In genomic region chr15:85154061-85154460, GRCh38 we compare ENCODE assay signal across 1 cellular context.
TF ChIP-seq lines count a peak whose summit lies in the region.

No MANE protein-coding gene starts in this region.

TF ChIP-seq in GM23338, 12 proteins besides CTCF, POLR2A, EP300 and RAD21 (continued from another document):
- no peak for TF ChIP-seq JUNB (IDR thresholded peaks at IDR 0.05; ENCODE audit: unreplicated experiment)
- no peak for TF ChIP-seq NANOG (IDR thresholded peaks at IDR 0.05; ENCODE audit: borderline replicate concordance)
- TF ChIP-seq ZNF114 (CRISPR knock-in tag; IDR thresholded peaks at IDR 0.05): no peak
- TF ChIP-seq STAT1 (IDR thresholded peaks at IDR 0.05; ENCODE audit: unreplicated experiment): no peak
- TF ChIP-seq, protein P1, sequence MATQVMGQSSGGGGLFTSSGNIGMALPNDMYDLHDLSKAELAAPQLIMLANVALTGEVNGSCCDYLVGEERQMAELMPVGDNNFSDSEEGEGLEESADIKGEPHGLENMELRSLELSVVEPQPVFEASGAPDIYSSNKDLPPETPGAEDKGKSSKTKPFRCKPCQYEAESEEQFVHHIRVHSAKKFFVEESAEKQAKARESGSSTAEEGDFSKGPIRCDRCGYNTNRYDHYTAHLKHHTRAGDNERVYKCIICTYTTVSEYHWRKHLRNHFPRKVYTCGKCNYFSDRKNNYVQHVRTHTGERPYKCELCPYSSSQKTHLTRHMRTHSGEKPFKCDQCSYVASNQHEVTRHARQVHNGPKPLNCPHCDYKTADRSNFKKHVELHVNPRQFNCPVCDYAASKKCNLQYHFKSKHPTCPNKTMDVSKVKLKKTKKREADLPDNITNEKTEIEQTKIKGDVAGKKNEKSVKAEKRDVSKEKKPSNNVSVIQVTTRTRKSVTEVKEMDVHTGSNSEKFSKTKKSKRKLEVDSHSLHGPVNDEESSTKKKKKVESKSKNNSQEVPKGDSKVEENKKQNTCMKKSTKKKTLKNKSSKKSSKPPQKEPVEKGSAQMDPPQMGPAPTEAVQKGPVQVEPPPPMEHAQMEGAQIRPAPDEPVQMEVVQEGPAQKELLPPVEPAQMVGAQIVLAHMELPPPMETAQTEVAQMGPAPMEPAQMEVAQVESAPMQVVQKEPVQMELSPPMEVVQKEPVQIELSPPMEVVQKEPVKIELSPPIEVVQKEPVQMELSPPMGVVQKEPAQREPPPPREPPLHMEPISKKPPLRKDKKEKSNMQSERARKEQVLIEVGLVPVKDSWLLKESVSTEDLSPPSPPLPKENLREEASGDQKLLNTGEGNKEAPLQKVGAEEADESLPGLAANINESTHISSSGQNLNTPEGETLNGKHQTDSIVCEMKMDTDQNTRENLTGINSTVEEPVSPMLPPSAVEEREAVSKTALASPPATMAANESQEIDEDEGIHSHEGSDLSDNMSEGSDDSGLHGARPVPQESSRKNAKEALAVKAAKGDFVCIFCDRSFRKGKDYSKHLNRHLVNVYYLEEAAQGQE (IDR thresholded peaks at IDR 0.05; ENCODE audit: unreplicated experiment): no peak
TF ChIP-seq in GM23338: peak in this region for 0.
